In the genomic region with DNA sequence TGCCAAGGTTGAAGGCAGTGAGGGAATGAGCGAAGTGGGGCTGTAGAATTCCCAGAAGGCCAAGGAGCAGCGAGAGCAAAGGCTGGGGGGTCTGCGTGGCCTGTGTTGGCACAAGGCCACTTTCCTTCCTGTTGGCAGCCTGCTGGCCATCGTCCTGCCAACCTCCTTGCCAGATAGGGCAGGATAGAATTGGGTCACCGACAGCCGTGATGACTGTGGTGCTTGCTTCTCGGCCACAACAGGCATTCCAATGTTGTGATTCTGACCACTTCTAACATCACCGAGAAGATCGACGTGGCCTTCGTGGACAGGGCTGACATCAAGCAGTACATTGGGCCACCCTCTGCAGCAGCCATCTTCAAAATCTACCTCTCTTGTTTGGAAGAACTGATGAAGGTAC, we compare ENCODE assay signal across 11 cellular contexts. TPM values are rescaled to one million over a fixed set of nuclear protein-coding genes. Genes with fewer than 3 reads are reported as not detected.
DNase-seq lines count a peak whose midpoint lies in the region; ATAC-seq, FAIRE-seq and TF ChIP-seq lines count a peak whose summit lies in the region.
"Had no signal": no experiment of that assay in that cellular context is flagged by ENCODE, and none has a peak within 500 bp of the region (broad histone marks: within the 10 kb centered on the region; RNA-seq: fewer than 3 reads in every experiment).

No MANE protein-coding gene starts in this region.

- TF ChIP-seq CTCF in HFFc6 (IDR thresholded peaks at IDR 0.05) = no peak
- TF ChIP-seq CTCF in H1 (IDR thresholded peaks at IDR 0.05; ENCODE audit: control extremely low read depth in 1 of 3, insufficient read depth in 1 of 3, low read depth in 1 of 3, low read length in 3 of 3) = no peak

- H3K4ac ChIP-seq in H1 (replicated peaks; ENCODE audit: insufficient read length, low read depth, low read length) = no peak overlapping the region

- H3K79me1 ChIP-seq in H1 (ENCODE audit: low read depth, low read length) = peaks cover 2% of the 10 kb centered on the region; the same call in 1 of the 2 replicates

- no peak overlapping the region for H3K56ac ChIP-seq in H1 (replicated peaks; ENCODE audit: insufficient read length, low read depth, low read length)

- H3K36me3 ChIP-seq in SJSA1 (peaks cover 63% of the 10 kb centered on the region), H1 (ENCODE audit: control insufficient read depth in 2 of 4, insufficient read depth in 4 of 4, low read length in 3 of 4) (peaks cover 34 to 72% (median 62%) of the 10 kb centered on the region in 4 experiments)

- H2AFZ ChIP-seq in H1 (ENCODE audit: low read length) = no peak overlapping the region

- no peak for TF ChIP-seq EP300 in H1 (IDR thresholded peaks at IDR 0.05; ENCODE audit: borderline replicate concordance in 1 of 2, low read depth in 2 of 2, low read length in 2 of 2)

- H3K27ac Mint-ChIP-seq in HFFc6 = peak overlapping the region; percentile 100

- peaks cover 5% of the 10 kb centered on the region; the same call in 1 of the 2 replicates for H3K9me3 Mint-ChIP-seq in HFFc6

- H2AK5ac ChIP-seq in H1 (ENCODE audit: low read depth, low read length) = no peak overlapping the region

- no peak for TF ChIP-seq RAD21 in H1 (IDR thresholded peaks at IDR 0.05 in 1 of 2, conservative IDR thresholded peaks at IDR 0.05 in 1 of 2; ENCODE audit: low read depth in 2 of 2, low read length in 2 of 2)

- H2BK20ac ChIP-seq in H1 (ENCODE audit: low read length) = no peak overlapping the region

- H3K4me2 ChIP-seq in H1 (ENCODE audit: insufficient read depth in 1 of 2, low read depth in 2 of 2, low read length in 2 of 2) = no peak overlapping the region

- FAIRE-seq in H1 (lab: Jason Lieb, UNC) = no peak

- H3K23ac ChIP-seq in H1 (ENCODE audit: insufficient read length) = no peak overlapping the region

- no peak overlapping the region for H3K18ac ChIP-seq in H1 (ENCODE audit: extremely low read depth, low read length)

- no peak overlapping the region for H3K14ac ChIP-seq in H1 (ENCODE audit: insufficient read length)

- POLR2A ChIA-PET in H1 (lab: Charles Lee; ENCODE audit: partially characterized antibody) = no interaction called here

- no peaks in the 10 kb centered on the region for H3K9me3 ChIP-seq in SJSA1 (replicated peaks)
- no peaks in the 10 kb centered on the region for H3K9me3 ChIP-seq in H1 (ENCODE audit: insufficient read depth in 2 of 2, low read depth in 1 of 2, low read length in 1 of 2)
- H3K9me3 ChIP-seq: psoas muscle had no signal

- TF ChIP-seq POLR2A in H1 (IDR thresholded peaks at IDR 0.05; ENCODE audit: control extremely low read depth in 1 of 2, low read depth in 2 of 2, low read length in 2 of 2) = no peak

- CTCF ChIA-PET in H1 (lab: Charles Lee; ENCODE audit: partially characterized antibody) = interaction anchor here (1.1 kb wide), 1 partner anchor 9 kb away, joined by 5 read pairs; no protein-coding TSS in a partner anchor

- DNase-seq in HFFc6 (peak; percentile 88), SJSA1 (ENCODE audit: low read depth in 1 of 2, low spot score in 2 of 2) (peak; percentile 89 to 94), H1 (ENCODE audit: low read depth in 1 of 2, low spot score in 2 of 2) (no peak), skeletal muscle cell (ENCODE audit: low read depth) (peak; percentile 17), HUDEP-2 (lab: John Stamatoyannopoulos, UW; ENCODE audit: unreplicated experiment in 76 of 76) (no peak)
- DNase-seq: Calu3; NCI-H187; psoas muscle; stimulated activated CD4-positive, alpha-beta T cell treated with anti-CD3 and anti-CD28 coated beads, Interleukin-4, amount 100 ng/mL, for 24 hours had no signal

- no peak overlapping the region for H3K9ac ChIP-seq in H1 (replicated peaks in 1 of 4; ENCODE audit: extremely low read depth in 1 of 4, low read depth in 3 of 4, low read length in 3 of 4)

- no peak overlapping the region for H3K4me3 ChIP-seq in SJSA1
- no peak overlapping the region for H3K4me3 ChIP-seq in H1 (ENCODE audit: extremely low read depth in 1 of 4, insufficient read depth in 2 of 4, low read depth in 3 of 4, low read length in 4 of 4)
- H3K4me3 ChIP-seq in skeletal muscle cell (ENCODE audit: low read depth, low read length) = no peak overlapping the region
- H3K4me3 ChIP-seq: psoas muscle had no signal

- 92% methylated on average over 11 of the region's 11 CpGs; no CpG with 5 or more reads in 1 of the 2 experiments for WGBS in H1 (ENCODE audit: extremely low coverage in 1 of 2, insufficient coverage in 1 of 2, insufficient read length in 1 of 2, insufficient replicate concordance in 2 of 2, low coverage in 1 of 2, low lambda C conversion rate in 2 of 2, missing lambda C conversion rate in 1 of 2), 2 experiments

- peak overlapping the region; percentile 96 for H3K27ac ChIP-seq in SJSA1
- no peak overlapping the region for H3K27ac ChIP-seq in H1 (ENCODE audit: low read depth, low read length)
- H3K27ac ChIP-seq: psoas muscle had no signal

- peak overlapping the region; percentile 83; the same call in 1 of the 2 replicates for H4K8ac ChIP-seq in H1 (ENCODE audit: extremely low read depth, insufficient read depth, low read length)

- peaks cover 24% of the 10 kb centered on the region for H3K4me1 ChIP-seq in SJSA1 (replicated peaks)
- no peaks in the 10 kb centered on the region for H3K4me1 ChIP-seq in H1 (replicated peaks in 1 of 4; ENCODE audit: control insufficient read depth in 3 of 4, insufficient read depth in 4 of 4, low read length in 3 of 4)
- H3K4me1 ChIP-seq: psoas muscle had no signal

- no peak overlapping the region for H2BK120ac ChIP-seq in H1 (replicated peaks; ENCODE audit: low read depth, low read length)

- peaks cover 42% of the 10 kb centered on the region for H3K36me3 Mint-ChIP-seq in HFFc6 (ENCODE audit: low read depth)

- H4K20me1 ChIP-seq in H1 (replicated peaks in 1 of 2; ENCODE audit: control insufficient read depth in 1 of 2, insufficient read depth in 2 of 2, low read length in 2 of 2) = peaks cover 5 to 18% of the 10 kb centered on the region in 2 experiments

- no peak overlapping the region for H2BK5ac ChIP-seq in H1 (ENCODE audit: low read depth, low read length)

- no peaks in the 10 kb centered on the region for H3K79me2 ChIP-seq in H1 (ENCODE audit: control insufficient read depth in 1 of 2, insufficient read depth in 2 of 2, low read length in 2 of 2)

- no peak overlapping the region for H2BK15ac ChIP-seq in H1 (ENCODE audit: low read length)

- H3K4me1 Mint-ChIP-seq in HFFc6 (ENCODE audit: low read depth) = peaks cover 20% of the 10 kb centered on the region

- peaks cover 4% of the 10 kb centered on the region; the same call in 1 of the 2 replicates for H3K27me3 Mint-ChIP-seq in HFFc6 (ENCODE audit: insufficient read depth)

- H3K4me3 Mint-ChIP-seq in HFFc6 = peak overlapping the region; percentile 9; the same call in 1 of the 2 replicates

- no peak overlapping the region for H4K5ac ChIP-seq in H1 (ENCODE audit: insufficient read length, low read depth, low read length)

- H2BK12ac ChIP-seq in H1 (ENCODE audit: low read depth, low read length) = no peak overlapping the region

- no peak for ATAC-seq in HG03280 (IDR thresholded peaks at IDR 0.05; ENCODE audit: unreplicated experiment)
- ATAC-seq in HG03442 (IDR thresholded peaks at IDR 0.05; ENCODE audit: unreplicated experiment) = no peak
- ATAC-seq: psoas muscle had no signal

- H3K27me3 ChIP-seq in SJSA1 (replicated peaks) (no peaks in the 10 kb centered on the region), H1 (replicated peaks in 1 of 4; ENCODE audit: control insufficient read depth in 3 of 4, extremely low read depth in 1 of 4, insufficient read depth in 3 of 4, low read length in 3 of 4) (no peaks in the 10 kb centered on the region)

- H4K91ac ChIP-seq in H1 (replicated peaks; ENCODE audit: insufficient read length, low read length) = no peak overlapping the region

- H3K23me2 ChIP-seq in H1 (ENCODE audit: low read depth, low read length) = no peaks in the 10 kb centered on the region

TF ChIP-seq in H1, 55 proteins besides CTCF, POLR2A, EP300 and RAD21 (continues in another document):
- TF ChIP-seq SP4 (IDR thresholded peaks at IDR 0.05; ENCODE audit: low read length) (no peak), JUN (IDR thresholded peaks at IDR 0.05; ENCODE audit: low read depth, low read length) (no peak), TBP (IDR thresholded peaks at IDR 0.05; ENCODE audit: low read depth, low read length) (no peak), SIX5 (IDR thresholded peaks at IDR 0.05; ENCODE audit: low read depth, low read length) (no peak), TAF1 (IDR thresholded peaks at IDR 0.05; ENCODE audit: low read depth, low read length) (no peak), ZNF274 (IDR thresholded peaks at IDR 0.05; ENCODE audit: borderline replicate concordance, extremely low read depth, low read length) (no peak), SUZ12 (IDR thresholded peaks at IDR 0.05; ENCODE audit: low read length) (no peak), KDM5A (IDR thresholded peaks at IDR 0.05; ENCODE audit: low read length) (no peak), POLR2AphosphoS5 (IDR thresholded peaks at IDR 0.05; ENCODE audit: low read depth, low read length) (no peak)

RNA-seq across cellular contexts. Expression of a gene that starts 18.9 kb away (rescaled TPM):
- total RNA-seq in HFFc6 (2021; fragmentation: NEBNext Ultra II Directional; extraction: Animal tissue kit (Norgen Biotek cat#: 25700)) = 10 to 100 TPM; 16.5 to 40.4 (median 35.8) TPM
- total RNA-seq in SJSA1 (2014; rRNA removed; shearing (Covaris generic)) = 108 TPM in 2 replicates
- total RNA-seq in H1 (2021; fragmentation: NEBNext Ultra II Directional; extraction: Animal tissue kit (Norgen Biotek cat#: 25700)) = 34.5 and 39.2 TPM in 2 replicates
- polyA plus RNA-seq in H1 (2011; rRNA removed) = 17.9 and 20.0 TPM in 2 replicates
- 28.8 TPM for polyA plus RNA-seq in H1 (2011; cell fraction: cytosol; rRNA removed)
- polyA plus RNA-seq in H1 (2011; cell fraction: nucleus; rRNA removed) = 27.0 TPM
- 26.9 to 37.9 TPM (median 33.7 TPM) in 4 replicates for polyA plus RNA-seq in H1 (2012, experiment 1 of 2)
- polyA plus RNA-seq in H1 (2012, experiment 2 of 2) = 13.1 TPM
- 33.0 TPM for polyA plus RNA-seq in H1 (2013, experiment 1 of 2)
- polyA plus RNA-seq in H1 (2013, experiment 2 of 2) = 33.3 TPM
- 29.1 and 53.1 TPM in 2 replicates for polyA minus RNA-seq in H1 (2011; rRNA and poly(A)+ RNA removed)
- polyA minus RNA-seq in H1 (2011; cell fraction: cytosol; rRNA and poly(A)+ RNA removed) = 20.4 TPM
- 24.3 TPM for polyA minus RNA-seq in H1 (2011; cell fraction: nucleus; rRNA and poly(A)+ RNA removed)

RNA-seq across cellular contexts. Expression of a gene that starts 19.0 kb away (rescaled TPM):
- 10 to 100 TPM; 28.0 to 31.5 (median 31.0) TPM for total RNA-seq in HFFc6 (2021; fragmentation: NEBNext Ultra II Directional; extraction: Animal tissue kit (Norgen Biotek cat#: 25700))
- 71.5 and 77.6 TPM in 2 replicates for total RNA-seq in SJSA1 (2014; rRNA removed; shearing (Covaris generic))
- 46.5 and 49.4 TPM in 2 replicates for total RNA-seq in H1 (2021; fragmentation: NEBNext Ultra II Directional; extraction: Animal tissue kit (Norgen Biotek cat#: 25700))
- 9.3 and 16.2 TPM in 2 replicates for polyA plus RNA-seq in H1 (2011; rRNA removed)
- 17.0 TPM for polyA plus RNA-seq in H1 (2011; cell fraction: cytosol; rRNA removed)
- 50.5 TPM for polyA plus RNA-seq in H1 (2011; cell fraction: nucleus; rRNA removed)
- 36.8 to 40.3 TPM (median 39.2 TPM) in 4 replicates for polyA plus RNA-seq in H1 (2012, experiment 1 of 2)
- polyA plus RNA-seq in H1 (2012, experiment 2 of 2) = 14.0 TPM
- polyA plus RNA-seq in H1 (2013, experiment 1 of 2) = 29.3 TPM
- 26.5 TPM for polyA plus RNA-seq in H1 (2013, experiment 2 of 2)
- 22.4 and 30.0 TPM in 2 replicates for polyA minus RNA-seq in H1 (2011; rRNA and poly(A)+ RNA removed)
- polyA minus RNA-seq in H1 (2011; cell fraction: cytosol; rRNA and poly(A)+ RNA removed) = 18.1 TPM
- polyA minus RNA-seq in H1 (2011; cell fraction: nucleus; rRNA and poly(A)+ RNA removed) = 48.6 TPM

Comparison
In these comparisons a context has a peak if more than half of its experiments do, and no peak if none do; other contexts are left out.
1. DNase-seq: peak in HFFc6 (single experiment), SJSA1 (2 of 2) and skeletal muscle cell (single experiment); none in H1 (0 of 2) and HUDEP-2 (0 of 76).